11 cellular contexts compared by ENCODE assay signal in the genomic region with DNA sequence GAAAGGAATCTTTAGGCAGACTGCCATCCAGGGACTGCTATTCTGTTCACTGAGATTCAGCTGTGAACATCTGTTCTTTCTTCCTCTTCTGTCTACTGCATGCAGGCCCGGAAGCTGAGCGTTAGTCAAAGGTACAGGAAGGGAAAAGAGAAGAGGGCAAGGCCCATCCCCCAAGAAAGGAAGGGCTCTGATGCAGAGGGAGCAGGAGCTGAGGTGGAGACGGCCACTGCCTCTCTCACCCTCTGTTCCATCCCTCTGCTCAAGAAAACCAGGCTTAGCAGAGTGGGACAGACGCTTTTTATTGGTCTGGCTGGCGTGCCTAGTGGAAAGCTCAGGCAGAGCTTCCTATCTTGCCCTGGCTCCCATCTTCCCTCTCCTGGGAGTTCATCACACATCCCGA. TPM values are rescaled to one million over a fixed set of nuclear protein-coding genes. Genes with fewer than 3 reads are reported as not detected.
DNase-seq lines count a peak whose midpoint lies in the region; ATAC-seq and TF ChIP-seq lines count a peak whose summit lies in the region.
"Had no signal": no experiment of that assay in that cellular context is flagged by ENCODE, and none has a peak within 500 bp of the region (broad histone marks: within the 10 kb centered on the region; RNA-seq: fewer than 3 reads in every experiment).

No MANE protein-coding gene starts in this region.

- H3K27ac ChIP-seq in breast epithelium (no peak overlapping the region), hepatocyte (peak overlapping the region; percentile 68), testis (peak overlapping the region; percentile 45 to 73)

- H3K4me3 ChIP-seq in breast epithelium (no peak overlapping the region), hepatocyte (no peak overlapping the region), testis (no peak overlapping the region)

- intact Hi-C loops in MCF 10A (cut with micrococcal nuclease) (loop anchor here (10.0 kb wide), 1 partner anchor 299 kb away; the partner anchor contains the start of gene EIF4EBP3), breast epithelium (cut with DNase I; ENCODE audit: low total_unique reads) (no loop called here), testis (cut with DNase I; ENCODE audit: low total_unique reads) (no loop called here)

- H3K4me1 ChIP-seq in breast epithelium (peaks cover 0 to 6% of the 10 kb centered on the region in 2 donors), hepatocyte (ENCODE audit: insufficient read depth) (peaks cover 22% of the 10 kb centered on the region), testis (peaks cover 36% of the 10 kb centered on the region)

- no peak for ATAC-seq in HG02973 (IDR thresholded peaks at IDR 0.05; ENCODE audit: unreplicated experiment)

- POLR2A ChIA-PET in MCF 10A (lab: Yijun Ruan, JAX) = interaction anchor here (0.6 to 9.0 kb wide), 10 partner anchors 9 to 115 kb away, joined by 3 to 135 read pairs (median 8); partner anchors contain the start of gene HBEGF

- H2AFZ ChIP-seq in hepatocyte = no peak overlapping the region

- no peak overlapping the region for H3K27ac Mint-ChIP-seq in MCF 10A (ENCODE audit: low read depth, unreplicated experiment)
- H3K27ac Mint-ChIP-seq: activated naive CD8-positive, alpha-beta T cell had no signal

- CTCF ChIA-PET in MCF 10A (lab: Yijun Ruan, JAX) = interaction anchor here (0.6 to 42.5 kb wide), 15 partner anchors 12 to 187 kb away, joined by 3 to 1450 read pairs (median 4); partner anchors contain the start of genes HBEGF and SLC4A9

- no peaks in the 10 kb centered on the region for H3K9me2 ChIP-seq in hepatocyte (replicated peaks; ENCODE audit: insufficient read depth)

- WGBS in hepatocyte (ENCODE audit: low lambda C conversion rate, missing lambda C conversion rate) = 78% methylated on average over 6 of the region's 6 CpGs
- 68 to 72% methylated on average over 5 to 6 of the region's 6 CpGs for WGBS in testis, 2 donors

- H3K4me3 Mint-ChIP-seq in MCF 10A (ENCODE audit: unreplicated experiment) = no peak overlapping the region
- H3K4me3 Mint-ChIP-seq: activated naive CD8-positive, alpha-beta T cell; endodermal cell had no signal

- H4K20me1 ChIP-seq in hepatocyte (ENCODE audit: insufficient read depth, poor library complexity, severe bottlenecking) = peaks cover 13% of the 10 kb centered on the region

- H3K36me3 Mint-ChIP-seq in MCF 10A (ENCODE audit: insufficient read depth, unreplicated experiment) = peaks cover 21% of the 10 kb centered on the region

- H3K9me3 Mint-ChIP-seq in MCF 10A (ENCODE audit: unreplicated experiment) = no peaks in the 10 kb centered on the region
- H3K9me3 Mint-ChIP-seq: endodermal cell had no signal

- no peaks in the 10 kb centered on the region for H3K27me3 Mint-ChIP-seq in MCF 10A (ENCODE audit: insufficient read depth, unreplicated experiment)
- H3K27me3 Mint-ChIP-seq: activated naive CD8-positive, alpha-beta T cell had no signal

- DNase-seq in MCF 10A (ENCODE audit: unreplicated experiment) = no peak
- no peak for DNase-seq in breast epithelium (ENCODE audit: low spot score in 2 of 2)
- peak; percentile 29 for DNase-seq in SKM-1 (lab: John Stamatoyannopoulos, UW; ENCODE audit: unreplicated experiment)
- no peak for DNase-seq in hepatocyte (ENCODE audit: low spot score)
- no peak for DNase-seq in testis
- DNase-seq in HT-29 (ENCODE audit: low spot score) = no peak
- DNase-seq in NCI-H524 (lab: John Stamatoyannopoulos, UW) = no peak
- DNase-seq: endodermal cell, NCI-H69 had no signal

- peaks cover 34% of the 10 kb centered on the region for H3K4me1 Mint-ChIP-seq in MCF 10A (ENCODE audit: insufficient read depth, unreplicated experiment)

- peaks cover 21% of the 10 kb centered on the region for H3K79me2 ChIP-seq in hepatocyte

- no peak overlapping the region for H3K4me2 ChIP-seq in hepatocyte

- H3K9me3 ChIP-seq in breast epithelium (no peaks in the 10 kb centered on the region), hepatocyte (ENCODE audit: low read depth) (no peaks in the 10 kb centered on the region), testis (no peaks in the 10 kb centered on the region)

- no peaks in the 10 kb centered on the region for H3K27me3 ChIP-seq in breast epithelium
- no peaks in the 10 kb centered on the region for H3K27me3 ChIP-seq in hepatocyte
- no peaks in the 10 kb centered on the region for H3K27me3 ChIP-seq in testis

- TF ChIP-seq CTCF in MCF 10A (IDR thresholded peaks at IDR 0.05; ENCODE audit: unreplicated experiment) = no peak
- no peak for TF ChIP-seq CTCF in breast epithelium (IDR thresholded peaks at IDR 0.05)
- TF ChIP-seq CTCF in hepatocyte (IDR thresholded peaks at IDR 0.05; ENCODE audit: poor library complexity) = no peak
- no peak for TF ChIP-seq CTCF in testis (IDR thresholded peaks at IDR 0.05)

- TF ChIP-seq POLR2A in breast epithelium (IDR thresholded peaks at IDR 0.05) = no peak
- no peak for TF ChIP-seq POLR2A in testis (IDR thresholded peaks at IDR 0.05)

- TSS peak; percentile 82 for BruUV-seq in MCF 10A (replicated peaks; lab: Mats Ljungman, UMichigan)

- no peaks in the 10 kb centered on the region for H3K36me3 ChIP-seq in breast epithelium
- no peaks in the 10 kb centered on the region for H3K36me3 ChIP-seq in hepatocyte (replicated peaks; ENCODE audit: insufficient read depth, low read depth)
- H3K36me3 ChIP-seq in testis (ENCODE audit: low read depth, missing control alignments) = no peaks in the 10 kb centered on the region

RNA-seq across cellular contexts. Expression of gene PFDN1, which starts 57.5 kb away (rescaled TPM):
- 94.7 and 102 TPM in 2 replicates for total RNA-seq in MCF 10A (2022)
- 10 to 100 TPM; 72.2 to 93.4 (median 86.3) TPM for total RNA-seq in breast epithelium
- total RNA-seq in hepatocyte = 84.1 and 86.1 TPM in 2 replicates
- 97.6 and 98.0 TPM in 2 replicates for polyA plus RNA-seq in hepatocyte
- total RNA-seq in testis = 100 to 1,000 TPM; 156 to 185 TPM
- 62.4 TPM for polyA plus RNA-seq in testis (ENCODE audit: insufficient read depth, low read depth, low replicate concordance)
- total RNA-seq in HT-29 (2014; rRNA removed; shearing (Covaris generic)) = 60.7 and 61.2 TPM in 2 replicates

Comparison
In these comparisons a context has a peak if more than half of its experiments do, and no peak if none do; other contexts are left out.
1. H3K27ac ChIP-seq: peak in hepatocyte (single experiment) and testis (2 of 2); none in breast epithelium (0 of 2).